In genomic region chr12:57775563-57776246, GRCh38 we compare ENCODE assay signal across 18 cellular contexts. TPM values are rescaled to one million over a fixed set of nuclear protein-coding genes. Genes with fewer than 3 reads are reported as not detected.
A peak's percentile ranks its signal among the peaks of the same experiment; 100 is the strongest.
DNase-seq lines count a peak whose midpoint lies in the region; ATAC-seq and TF ChIP-seq lines count a peak whose summit lies in the region.
"Had no signal": no experiment of that assay in that cellular context is flagged by ENCODE, and none has a peak within 500 bp of the region (broad histone marks: within the 10 kb centered on the region; RNA-seq: fewer than 3 reads in every experiment).

No MANE protein-coding gene starts in this region.

- no peak overlapping the region for H3K4ac ChIP-seq in mesenchymal stem cell (ENCODE audit: low read depth in 1 of 2, low read length in 2 of 2)

- intact Hi-C loops in aorta (cut with DNase I) (no loop called here), left ventricle myocardium inferior (cut with micrococcal nuclease) (no loop called here)

- H3K18ac ChIP-seq in mesenchymal stem cell (ENCODE audit: low read depth in 1 of 2, low read length in 2 of 2) = no peak overlapping the region

- no peak overlapping the region for H3K27ac ChIP-seq in aorta (ENCODE audit: low read depth in 1 of 2, low read length in 2 of 2)
- no peak overlapping the region for H3K27ac ChIP-seq in mesenchymal stem cell (ENCODE audit: low read length, poor library complexity, severe bottlenecking)
- no peak overlapping the region for H3K27ac ChIP-seq in left ventricle myocardium inferior (replicated peaks)
- H3K27ac ChIP-seq: A549 had no signal

- no peaks in the 10 kb centered on the region for H3K27me3 ChIP-seq in aorta (ENCODE audit: control insufficient read depth in 1 of 2, insufficient read depth in 2 of 2, low read length in 1 of 2)
- no peaks in the 10 kb centered on the region for H3K27me3 ChIP-seq in mesenchymal stem cell (ENCODE audit: control insufficient read depth in 1 of 2, insufficient read depth in 1 of 2, low read length in 2 of 2)
- no peaks in the 10 kb centered on the region for H3K27me3 ChIP-seq in left ventricle myocardium inferior (ENCODE audit: low read depth)

- H3K14ac ChIP-seq in mesenchymal stem cell (ENCODE audit: low read length in 2 of 2) = no peak overlapping the region

- H3K4me1 Mint-ChIP-seq in activated T-helper 17 cell treated with anti-CD3 and anti-CD28 coated beads, Interleukin-2, amount 50 U/mL, for 72 hours = peaks cover 31% of the 10 kb centered on the region
- H3K4me1 Mint-ChIP-seq in neural crest cell = peaks cover 21% of the 10 kb centered on the region

- no peak overlapping the region for H2AK5ac ChIP-seq in mesenchymal stem cell (ENCODE audit: low read length, severe bottlenecking)

- peaks cover 9% of the 10 kb centered on the region for H3K79me1 ChIP-seq in mesenchymal stem cell (replicated peaks; ENCODE audit: low read length, poor library complexity, severe bottlenecking)

- H3K9ac ChIP-seq in mesenchymal stem cell (ENCODE audit: low read length) = no peak overlapping the region

- H3K27ac Mint-ChIP-seq in activated T-helper 17 cell treated with anti-CD3 and anti-CD28 coated beads, Interleukin-2, amount 50 U/mL, for 72 hours = peak overlapping the region; percentile 8
- peak overlapping the region; percentile 72 for H3K27ac Mint-ChIP-seq in neural crest cell (ENCODE audit: unreplicated experiment)
- H3K27ac Mint-ChIP-seq: type B pancreatic cell had no signal

- H3K9me3 Mint-ChIP-seq in activated T-helper 17 cell treated with anti-CD3 and anti-CD28 coated beads, Interleukin-2, amount 50 U/mL, for 72 hours = no peaks in the 10 kb centered on the region
- no peaks in the 10 kb centered on the region for H3K9me3 Mint-ChIP-seq in neural crest cell
- H3K9me3 Mint-ChIP-seq: type B pancreatic cell had no signal

- TF ChIP-seq CTCF in neural crest cell (conservative IDR thresholded peaks at IDR 0.05) (no peak), left ventricle myocardium inferior (IDR thresholded peaks at IDR 0.05; ENCODE audit: borderline replicate concordance) (no peak)

- no peak overlapping the region for H3K4me3 ChIP-seq in aorta (ENCODE audit: low read length in 2 of 2)
- no peak overlapping the region for H3K4me3 ChIP-seq in mesenchymal stem cell (ENCODE audit: insufficient read depth in 1 of 2, low read depth in 1 of 2, low read length in 2 of 2)
- H3K4me3 ChIP-seq in left ventricle myocardium inferior = no peak overlapping the region
- H3K4me3 ChIP-seq: A549, mucosa of descending colon had no signal

- in situ Hi-C loops in KBM-7 (cut with MboI; ENCODE audit: low pct_unique_long_range_greater_than_20kb, low sequenced_read_pairs) = no loop called here

- no peak overlapping the region for H3K23ac ChIP-seq in mesenchymal stem cell (ENCODE audit: low read length in 2 of 2)

- H3K4me1 ChIP-seq in aorta (ENCODE audit: control insufficient read depth in 1 of 2, insufficient read depth in 2 of 2, low read length in 2 of 2) (no peaks in the 10 kb centered on the region), mesenchymal stem cell (ENCODE audit: control insufficient read depth, insufficient read depth, low read depth, low read length) (peaks cover 10% of the 10 kb centered on the region), left ventricle myocardium inferior (peaks cover 24% of the 10 kb centered on the region)

- no peak overlapping the region for H2AFZ ChIP-seq in mesenchymal stem cell (ENCODE audit: low read depth, low read length)

- no peak for ATAC-seq in activated T-helper 17 cell treated with anti-CD3 and anti-CD28 coated beads, Interleukin-2, amount 50 U/mL, for 72 hours (replicated peaks)
- no peak for ATAC-seq in aorta (ENCODE audit: low FRiP score)
- ATAC-seq: A549, mucosa of descending colon had no signal

- no peak overlapping the region for H3K4me2 ChIP-seq in mesenchymal stem cell (ENCODE audit: low read length, poor library complexity, severe bottlenecking)
- H3K4me2 ChIP-seq: A549 had no signal

- no peak overlapping the region for H2BK15ac ChIP-seq in mesenchymal stem cell (ENCODE audit: low read depth, poor library complexity, severe bottlenecking)

- no peaks in the 10 kb centered on the region for H3K36me3 ChIP-seq in aorta (ENCODE audit: control insufficient read depth in 1 of 2, insufficient read depth in 2 of 2, low read length in 1 of 2)
- peaks cover 12 to 42% of the 10 kb centered on the region in 2 experiments for H3K36me3 ChIP-seq in mesenchymal stem cell (ENCODE audit: control insufficient read depth in 1 of 2, insufficient read depth in 2 of 2, low read depth in 1 of 2, low read length in 2 of 2)
- H3K36me3 ChIP-seq in left ventricle myocardium inferior = peaks cover 8% of the 10 kb centered on the region

- DNase-seq in SIG-M5 treated with dmso at 0.1 percent for 504 hours (lab: John Stamatoyannopoulos, UW; ENCODE audit: unreplicated experiment) (peak; percentile 49), SIG-M5 (lab: John Stamatoyannopoulos, UW) (no peak), KBM-7 (peak; percentile 34), neural crest cell (ENCODE audit: low read depth, low spot score) (no peak), aorta (no peak), mesenchymal stem cell (no peak), left ventricle myocardium inferior (no peak)
- DNase-seq: activated CD8-positive, alpha-beta memory T cell treated with anti-CD3 and anti-CD28 coated beads for 24 hours; activated effector memory CD4-positive, alpha-beta T cell treated with anti-CD3 and anti-CD28 coated beads, Interleukin-2, amount 50 U/mL, for 16 hours; amniotic stem cell; kidney glomerular epithelial cell; mucosa of descending colon; NCI-H1694; NCI-H524; stimulated activated CD4-positive, alpha-beta T cell treated with anti-CD3 and anti-CD28 coated beads, Interleukin-4, amount 100 ng/mL, for 24 hours had no signal

- H2BK12ac ChIP-seq in mesenchymal stem cell (ENCODE audit: low read length in 2 of 2) = no peak overlapping the region

- H4K8ac ChIP-seq in mesenchymal stem cell (ENCODE audit: low read length) = no peak overlapping the region

- no peak overlapping the region for H4K91ac ChIP-seq in mesenchymal stem cell (ENCODE audit: low read length)

- H3K27me3 Mint-ChIP-seq in activated T-helper 17 cell treated with anti-CD3 and anti-CD28 coated beads, Interleukin-2, amount 50 U/mL, for 72 hours = no peaks in the 10 kb centered on the region
- H3K27me3 Mint-ChIP-seq in neural crest cell (ENCODE audit: low read depth) = peaks cover 6% of the 10 kb centered on the region
- H3K27me3 Mint-ChIP-seq: type B pancreatic cell had no signal

- no peak overlapping the region for H2BK5ac ChIP-seq in mesenchymal stem cell (ENCODE audit: low read depth, low read length, poor library complexity, severe bottlenecking)

- H3K9me3 ChIP-seq in aorta (ENCODE audit: control insufficient read depth, low read length) = no peaks in the 10 kb centered on the region
- H3K9me3 ChIP-seq in mesenchymal stem cell (ENCODE audit: control insufficient read depth, low read length) = no peaks in the 10 kb centered on the region
- no peaks in the 10 kb centered on the region for H3K9me3 ChIP-seq in left ventricle myocardium inferior (replicated peaks)
- H3K9me3 ChIP-seq: A549, mucosa of descending colon had no signal

- no peak overlapping the region for H3K4me3 Mint-ChIP-seq in activated T-helper 17 cell treated with anti-CD3 and anti-CD28 coated beads, Interleukin-2, amount 50 U/mL, for 72 hours
- H3K4me3 Mint-ChIP-seq in neural crest cell = peak overlapping the region; percentile 71
- H3K4me3 Mint-ChIP-seq: type B pancreatic cell had no signal

- WGBS in aorta, 2 donors = 78 to 81% methylated on average over 4 of the region's 4 CpGs
- WGBS in mesenchymal stem cell = 82% methylated on average over 4 of the region's 4 CpGs

- H2BK120ac ChIP-seq in mesenchymal stem cell (ENCODE audit: low read depth, low read length) = no peak overlapping the region

- H3K36me3 Mint-ChIP-seq in activated T-helper 17 cell treated with anti-CD3 and anti-CD28 coated beads, Interleukin-2, amount 50 U/mL, for 72 hours (ENCODE audit: low read depth) = peaks cover 30% of the 10 kb centered on the region
- peaks cover 4% of the 10 kb centered on the region for H3K36me3 Mint-ChIP-seq in neural crest cell (ENCODE audit: low read depth)

RNA-seq across cellular contexts. Expression of gene EEF1AKMT3, which starts 3.3 kb away (rescaled TPM):
- 10 to 100 TPM in 1 of 2 donors, 1 to 10 TPM in 1; 5.4 to 11.5 TPM for total RNA-seq in activated T-helper 17 cell treated with anti-CD3 and anti-CD28 coated beads, Interleukin-2, amount 50 U/mL, for 72 hours
- total RNA-seq in neural crest cell = 4.5 and 5.6 TPM in 2 replicates
- total RNA-seq in aorta = 10 to 100 TPM in 1 of 2 donors, 1 to 10 TPM in 1; 8.4 to 10.9 TPM
- polyA plus RNA-seq in aorta = 1 to 10 TPM; 4.5 to 6.7 TPM
- 6.7 TPM for polyA plus RNA-seq in mesenchymal stem cell (2013, experiment 1 of 2)
- 6.8 TPM for polyA plus RNA-seq in mesenchymal stem cell (2013, experiment 2 of 2)
- 0.99 TPM for total RNA-seq in left ventricle myocardium inferior

RNA-seq across cellular contexts. Expression of gene METTL1, which starts 3.8 kb away (rescaled TPM):
- total RNA-seq in activated T-helper 17 cell treated with anti-CD3 and anti-CD28 coated beads, Interleukin-2, amount 50 U/mL, for 72 hours = 10 to 100 TPM; 19.0 to 39.5 TPM
- total RNA-seq in neural crest cell = 37.8 and 40.5 TPM in 2 replicates
- total RNA-seq in aorta = 10 to 100 TPM; 15.4 to 16.2 TPM
- 10 to 100 TPM in 1 of 2 donors, 1 to 10 TPM in 1; 9.5 to 16.1 TPM for polyA plus RNA-seq in aorta
- 8.6 TPM for polyA plus RNA-seq in mesenchymal stem cell (2013, experiment 1 of 2)
- 10.3 TPM for polyA plus RNA-seq in mesenchymal stem cell (2013, experiment 2 of 2)
- total RNA-seq in left ventricle myocardium inferior = 6.8 TPM

RNA-seq across cellular contexts. Expression of gene TSFM, which starts 6.9 kb away (rescaled TPM):
- total RNA-seq in activated T-helper 17 cell treated with anti-CD3 and anti-CD28 coated beads, Interleukin-2, amount 50 U/mL, for 72 hours = 10 to 100 TPM; 30.7 to 63.8 TPM
- total RNA-seq in neural crest cell (31.7 and 32.3 TPM in 2 replicates), aorta (10 to 100 TPM; 15.0 to 17.2 TPM), left ventricle myocardium inferior (53.7 TPM)
- polyA plus RNA-seq in aorta = 10 to 100 TPM; 21.4 to 22.9 TPM
- 24.5 TPM for polyA plus RNA-seq in mesenchymal stem cell (2013, experiment 1 of 2)
- polyA plus RNA-seq in mesenchymal stem cell (2013, experiment 2 of 2) = 25.4 TPM

RNA-seq across cellular contexts. Expression of gene CYP27B1, which starts 8.8 kb away (rescaled TPM):
- total RNA-seq in activated T-helper 17 cell treated with anti-CD3 and anti-CD28 coated beads, Interleukin-2, amount 50 U/mL, for 72 hours = 10 to 100 TPM; 14.4 to 14.7 TPM
- 3.2 and 4.2 TPM in 2 replicates for total RNA-seq in neural crest cell
- 1 to 10 TPM in 1 of 2 donors, under 1 TPM in 1; 0.94 to 1.5 TPM for total RNA-seq in aorta
- polyA plus RNA-seq in aorta = under 1 TPM in 1 of 2 donors, not detected in 1; 0.28 TPM
- 0.32 TPM for polyA plus RNA-seq in mesenchymal stem cell (2013, experiment 1 of 2)
- 0.29 TPM for polyA plus RNA-seq in mesenchymal stem cell (2013, experiment 2 of 2)
- not detected for total RNA-seq in left ventricle myocardium inferior

RNA-seq across cellular contexts. Expression of gene MARCHF9, which starts 20.8 kb away (rescaled TPM):
- total RNA-seq in activated T-helper 17 cell treated with anti-CD3 and anti-CD28 coated beads, Interleukin-2, amount 50 U/mL, for 72 hours = 10 to 100 TPM; 22.5 to 26.9 TPM
- total RNA-seq in neural crest cell (16.7 and 18.8 TPM in 2 replicates), aorta (10 to 100 TPM; 10.8 to 17.1 TPM), left ventricle myocardium inferior (13.8 TPM)
- polyA plus RNA-seq in aorta = 10 to 100 TPM in 1 of 2 donors, 1 to 10 TPM in 1; 4.8 to 29.9 TPM
- 8.2 TPM for polyA plus RNA-seq in mesenchymal stem cell (2013, experiment 1 of 2)
- polyA plus RNA-seq in mesenchymal stem cell (2013, experiment 2 of 2) = 8.2 TPM

Comparison
In these comparisons a context has a peak if more than half of its experiments do, and no peak if none do; other contexts are left out.
1. DNase-seq: peak in SIG-M5 treated with dmso at 0.1 percent for 504 hours (single experiment) and KBM-7 (single experiment); none in SIG-M5 (single experiment), neural crest cell (single experiment), aorta (0 of 2), mesenchymal stem cell (single experiment) and left ventricle myocardium inferior (single experiment).